ENCODE assay signal across 8 cellular contexts in genomic region chr10:96556003-96556402, GRCh38. TPM values are rescaled to one million over a fixed set of nuclear protein-coding genes. Genes with fewer than 3 reads are reported as not detected.
DNase-seq lines count a peak whose midpoint lies in the region; ATAC-seq, FAIRE-seq and TF ChIP-seq lines count a peak whose summit lies in the region.

No MANE protein-coding gene starts in this region.

- H3K27ac ChIP-seq in GM23248 (no peak overlapping the region), right atrium auricular region (no peak overlapping the region)

- peak; percentile 45 for TF ChIP-seq CTCF in AG09309 (IDR thresholded peaks at IDR 0.05; ENCODE audit: control insufficient read depth, insufficient read depth, low read depth, low read length, missing control alignments)
- peak; percentile 36 to 46 for TF ChIP-seq CTCF in right atrium auricular region (IDR thresholded peaks at IDR 0.05)

- peak; percentile 17 for FAIRE-seq in TTC549 (lab: Jason Lieb, UNC)

- H3K79me2 ChIP-seq in GM23248 (ENCODE audit: insufficient read depth) = peaks cover 91% of the 10 kb centered on the region

- H3K9me3 ChIP-seq in GM23248 (ENCODE audit: low read depth) = no peaks in the 10 kb centered on the region
- no peaks in the 10 kb centered on the region for H3K9me3 ChIP-seq in right atrium auricular region

- no peak overlapping the region for H2AFZ ChIP-seq in GM23248

- H3K4me3 ChIP-seq in AG09309 (ENCODE audit: control insufficient read depth, low read depth, low read length) = no peak overlapping the region
- H3K4me3 ChIP-seq in GM23248 = no peak overlapping the region
- H3K4me3 ChIP-seq in right atrium auricular region = no peak overlapping the region

- ATAC-seq in HG03175 (IDR thresholded peaks at IDR 0.05; ENCODE audit: unreplicated experiment) = no peak
- no peak for ATAC-seq in HG02870 (IDR thresholded peaks at IDR 0.05; ENCODE audit: unreplicated experiment)

- in situ Hi-C loops in GM23248 (cut with MboI) = no loop called here

- H3K36me3 ChIP-seq in GM23248 (ENCODE audit: low read depth) (peaks cover 60% of the 10 kb centered on the region), right atrium auricular region (peaks cover 44% of the 10 kb centered on the region)

- no peaks in the 10 kb centered on the region for H3K9me2 ChIP-seq in GM23248 (ENCODE audit: insufficient read depth)

- DNase-seq in AG09309 (ENCODE audit: low read depth) (no peak), GM23248 (peak; percentile 43), right atrium auricular region (ENCODE audit: low spot score) (no peak), KG1 (lab: John Stamatoyannopoulos, UW) (no peak), activated T-cell treated with anti-CD3 and anti-CD28 coated beads for 4 hours (no peak)

- 86 to 97% methylated on average over 1 of the region's 1 CpG for WGBS in GM23248 (ENCODE audit: low coverage in 1 of 2, low lambda C conversion rate in 2 of 2, missing lambda C conversion rate in 2 of 2), 2 experiments

- H3K4me2 ChIP-seq in GM23248 (ENCODE audit: unreplicated experiment) = no peak overlapping the region

- H3K4me1 ChIP-seq in GM23248 (ENCODE audit: insufficient read depth) (peaks cover 6% of the 10 kb centered on the region; the same call in 1 of the 2 replicates), right atrium auricular region (no peaks in the 10 kb centered on the region)

- H3K27me3 ChIP-seq in GM23248 (replicated peaks; ENCODE audit: insufficient read depth) = no peaks in the 10 kb centered on the region
- no peaks in the 10 kb centered on the region for H3K27me3 ChIP-seq in right atrium auricular region

- H3K9ac ChIP-seq in GM23248 = no peak overlapping the region

- no peaks in the 10 kb centered on the region for H4K20me1 ChIP-seq in GM23248 (ENCODE audit: insufficient read depth)

- peaks cover 21% of the 10 kb centered on the region; the same call in 1 of the 2 replicates for H3F3A ChIP-seq in GM23248 (ENCODE audit: insufficient read depth)

RNA-seq across cellular contexts. Expression of gene TM9SF3, which starts 30.8 kb away (rescaled TPM):
- 175 and 281 TPM in 2 replicates for total RNA-seq in GM23248 (2014; rRNA removed; shearing (Covaris generic))
- polyA plus RNA-seq in GM23248 (2016; fragmentation: Nextera tagmentation; extraction: Ambion mirVana) = 124 and 130 TPM in 2 replicates
- 10 to 100 TPM; 46.0 to 46.7 TPM for total RNA-seq in right atrium auricular region

RNA-seq across cellular contexts. Expression of gene TLL2, which starts 42.3 kb away (rescaled TPM):
- total RNA-seq in GM23248 (2014; rRNA removed; shearing (Covaris generic)) = 0.43 TPM in 1 of 2 replicates, not detected in the other
- polyA plus RNA-seq in GM23248 (2016; fragmentation: Nextera tagmentation; extraction: Ambion mirVana) = 0.56 and 0.71 TPM in 2 replicates
- total RNA-seq in right atrium auricular region = under 1 TPM; 0.24 to 0.96 TPM
